In genomic region chr5:76746677-76747076, GRCh38 we compare ENCODE assay signal across 1 cellular context.
TF ChIP-seq lines count a peak whose summit lies in the region.

No MANE protein-coding gene starts in this region.

TF ChIP-seq in HCT116, 20 proteins besides CTCF, POLR2A, EP300 and RAD21 (continued from another document):
- no peak for TF ChIP-seq REST (IDR thresholded peaks at IDR 0.05; ENCODE audit: low read depth)
